In the genomic region with DNA sequence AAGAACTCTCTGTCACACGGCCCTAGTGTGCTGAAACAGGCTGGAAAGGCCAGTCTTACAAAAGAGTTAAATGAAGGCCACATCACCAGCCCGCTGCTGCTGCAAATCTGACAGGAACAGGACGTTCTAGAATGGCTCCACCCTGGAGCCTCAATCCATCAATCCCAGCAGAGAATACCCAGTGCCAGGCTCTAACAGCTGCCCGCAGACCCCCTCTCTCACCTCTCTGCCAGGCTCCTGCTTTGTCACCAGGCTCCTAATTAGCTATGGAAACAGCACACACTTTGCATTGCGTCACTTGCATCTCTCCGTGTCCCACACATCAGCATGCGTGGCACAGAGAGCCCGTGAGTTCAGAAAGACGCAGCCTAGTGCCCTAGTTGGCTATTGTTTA, we compare ENCODE assay signal across 2 cellular contexts.
TF ChIP-seq lines count a peak whose summit lies in the region.

No MANE protein-coding gene starts in this region.

TF ChIP-seq in HepG2, 621 proteins besides CTCF, POLR2A, EP300 and RAD21 (continued from another document):
- no peak for TF ChIP-seq GPBP1L1 (CRISPR knock-in tag; IDR thresholded peaks at IDR 0.05)

TF ChIP-seq in WTC11, 78 proteins besides CTCF, POLR2A, EP300 and RAD21 (continued from another document):
- TF ChIP-seq, protein P1, sequence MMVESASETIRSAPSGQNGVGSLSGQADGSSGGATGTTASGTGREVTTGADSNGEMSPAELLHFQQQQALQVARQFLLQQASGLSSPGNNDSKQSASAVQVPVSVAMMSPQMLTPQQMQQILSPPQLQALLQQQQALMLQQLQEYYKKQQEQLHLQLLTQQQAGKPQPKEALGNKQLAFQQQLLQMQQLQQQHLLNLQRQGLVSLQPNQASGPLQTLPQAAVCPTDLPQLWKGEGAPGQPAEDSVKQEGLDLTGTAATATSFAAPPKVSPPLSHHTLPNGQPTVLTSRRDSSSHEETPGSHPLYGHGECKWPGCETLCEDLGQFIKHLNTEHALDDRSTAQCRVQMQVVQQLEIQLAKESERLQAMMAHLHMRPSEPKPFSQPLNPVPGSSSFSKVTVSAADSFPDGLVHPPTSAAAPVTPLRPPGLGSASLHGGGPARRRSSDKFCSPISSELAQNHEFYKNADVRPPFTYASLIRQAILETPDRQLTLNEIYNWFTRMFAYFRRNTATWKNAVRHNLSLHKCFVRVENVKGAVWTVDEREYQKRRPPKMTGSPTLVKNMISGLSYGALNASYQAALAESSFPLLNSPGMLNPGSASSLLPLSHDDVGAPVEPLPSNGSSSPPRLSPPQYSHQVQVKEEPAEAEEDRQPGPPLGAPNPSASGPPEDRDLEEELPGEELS (CRISPR knock-in tag; IDR thresholded peaks at IDR 0.05) = no peak
- TF ChIP-seq SMAD4 (CRISPR knock-in tag; IDR thresholded peaks at IDR 0.05) = no peak
- no peak for TF ChIP-seq ZNF425 (CRISPR knock-in tag; conservative IDR thresholded peaks at IDR 0.05)
- no peak for TF ChIP-seq FOXP1 (CRISPR knock-in tag; IDR thresholded peaks at IDR 0.05; ENCODE audit: borderline replicate concordance)
- TF ChIP-seq, protein P2, sequence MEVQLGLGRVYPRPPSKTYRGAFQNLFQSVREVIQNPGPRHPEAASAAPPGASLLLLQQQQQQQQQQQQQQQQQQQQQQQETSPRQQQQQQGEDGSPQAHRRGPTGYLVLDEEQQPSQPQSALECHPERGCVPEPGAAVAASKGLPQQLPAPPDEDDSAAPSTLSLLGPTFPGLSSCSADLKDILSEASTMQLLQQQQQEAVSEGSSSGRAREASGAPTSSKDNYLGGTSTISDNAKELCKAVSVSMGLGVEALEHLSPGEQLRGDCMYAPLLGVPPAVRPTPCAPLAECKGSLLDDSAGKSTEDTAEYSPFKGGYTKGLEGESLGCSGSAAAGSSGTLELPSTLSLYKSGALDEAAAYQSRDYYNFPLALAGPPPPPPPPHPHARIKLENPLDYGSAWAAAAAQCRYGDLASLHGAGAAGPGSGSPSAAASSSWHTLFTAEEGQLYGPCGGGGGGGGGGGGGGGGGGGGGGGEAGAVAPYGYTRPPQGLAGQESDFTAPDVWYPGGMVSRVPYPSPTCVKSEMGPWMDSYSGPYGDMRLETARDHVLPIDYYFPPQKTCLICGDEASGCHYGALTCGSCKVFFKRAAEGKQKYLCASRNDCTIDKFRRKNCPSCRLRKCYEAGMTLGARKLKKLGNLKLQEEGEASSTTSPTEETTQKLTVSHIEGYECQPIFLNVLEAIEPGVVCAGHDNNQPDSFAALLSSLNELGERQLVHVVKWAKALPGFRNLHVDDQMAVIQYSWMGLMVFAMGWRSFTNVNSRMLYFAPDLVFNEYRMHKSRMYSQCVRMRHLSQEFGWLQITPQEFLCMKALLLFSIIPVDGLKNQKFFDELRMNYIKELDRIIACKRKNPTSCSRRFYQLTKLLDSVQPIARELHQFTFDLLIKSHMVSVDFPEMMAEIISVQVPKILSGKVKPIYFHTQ (CRISPR knock-in tag; IDR thresholded peaks at IDR 0.05) = no peak
- no peak for TF ChIP-seq ZNF219 (CRISPR knock-in tag; IDR thresholded peaks at IDR 0.05; ENCODE audit: borderline replicate concordance)
- TF ChIP-seq, protein P3, sequence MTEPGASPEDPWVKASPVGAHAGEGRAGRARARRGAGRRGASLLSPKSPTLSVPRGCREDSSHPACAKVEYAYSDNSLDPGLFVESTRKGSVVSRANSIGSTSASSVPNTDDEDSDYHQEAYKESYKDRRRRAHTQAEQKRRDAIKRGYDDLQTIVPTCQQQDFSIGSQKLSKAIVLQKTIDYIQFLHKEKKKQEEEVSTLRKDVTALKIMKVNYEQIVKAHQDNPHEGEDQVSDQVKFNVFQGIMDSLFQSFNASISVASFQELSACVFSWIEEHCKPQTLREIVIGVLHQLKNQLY (CRISPR knock-in tag; IDR thresholded peaks at IDR 0.05) = no peak
- TF ChIP-seq, protein P4, sequence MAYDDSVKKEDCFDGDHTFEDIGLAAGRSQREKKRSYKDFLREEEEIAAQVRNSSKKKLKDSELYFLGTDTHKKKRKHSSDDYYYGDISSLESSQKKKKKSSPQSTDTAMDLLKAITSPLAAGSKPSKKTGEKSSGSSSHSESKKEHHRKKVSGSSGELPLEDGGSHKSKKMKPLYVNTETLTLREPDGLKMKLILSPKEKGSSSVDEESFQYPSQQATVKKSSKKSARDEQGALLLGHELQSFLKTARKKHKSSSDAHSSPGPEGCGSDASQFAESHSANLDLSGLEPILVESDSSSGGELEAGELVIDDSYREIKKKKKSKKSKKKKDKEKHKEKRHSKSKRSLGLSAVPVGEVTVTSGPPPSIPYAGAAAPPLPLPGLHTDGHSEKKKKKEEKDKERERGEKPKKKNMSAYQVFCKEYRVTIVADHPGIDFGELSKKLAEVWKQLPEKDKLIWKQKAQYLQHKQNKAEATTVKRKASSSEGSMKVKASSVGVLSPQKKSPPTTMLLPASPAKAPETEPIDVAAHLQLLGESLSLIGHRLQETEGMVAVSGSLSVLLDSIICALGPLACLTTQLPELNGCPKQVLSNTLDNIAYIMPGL (CRISPR knock-in tag; IDR thresholded peaks at IDR 0.05) = no peak
- TF ChIP-seq, protein P5, sequence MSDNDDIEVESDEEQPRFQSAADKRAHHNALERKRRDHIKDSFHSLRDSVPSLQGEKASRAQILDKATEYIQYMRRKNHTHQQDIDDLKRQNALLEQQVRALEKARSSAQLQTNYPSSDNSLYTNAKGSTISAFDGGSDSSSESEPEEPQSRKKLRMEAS (CRISPR knock-in tag; IDR thresholded peaks at IDR 0.05) = no peak
- TF ChIP-seq ZNF263 (CRISPR knock-in tag; IDR thresholded peaks at IDR 0.05; ENCODE audit: low read depth) = no peak
- TF ChIP-seq, protein P6, sequence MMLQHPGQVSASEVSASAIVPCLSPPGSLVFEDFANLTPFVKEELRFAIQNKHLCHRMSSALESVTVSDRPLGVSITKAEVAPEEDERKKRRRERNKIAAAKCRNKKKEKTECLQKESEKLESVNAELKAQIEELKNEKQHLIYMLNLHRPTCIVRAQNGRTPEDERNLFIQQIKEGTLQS (CRISPR knock-in tag; conservative IDR thresholded peaks at IDR 0.05) = no peak
- TF ChIP-seq ZNF138 (CRISPR knock-in tag; conservative IDR thresholded peaks at IDR 0.05) = no peak
- TF ChIP-seq EMX1 (CRISPR knock-in tag; IDR thresholded peaks at IDR 0.05) = no peak
- no peak for TF ChIP-seq RORB (CRISPR knock-in tag; IDR thresholded peaks at IDR 0.05)
- TF ChIP-seq, protein P7, sequence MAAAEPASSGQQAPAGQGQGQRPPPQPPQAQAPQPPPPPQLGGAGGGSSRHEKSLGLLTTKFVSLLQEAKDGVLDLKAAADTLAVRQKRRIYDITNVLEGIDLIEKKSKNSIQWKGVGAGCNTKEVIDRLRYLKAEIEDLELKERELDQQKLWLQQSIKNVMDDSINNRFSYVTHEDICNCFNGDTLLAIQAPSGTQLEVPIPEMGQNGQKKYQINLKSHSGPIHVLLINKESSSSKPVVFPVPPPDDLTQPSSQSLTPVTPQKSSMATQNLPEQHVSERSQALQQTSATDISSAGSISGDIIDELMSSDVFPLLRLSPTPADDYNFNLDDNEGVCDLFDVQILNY (CRISPR knock-in tag; IDR thresholded peaks at IDR 0.05) = no peak
- no peak for TF ChIP-seq CDX4 (CRISPR knock-in tag; IDR thresholded peaks at IDR 0.05; ENCODE audit: borderline replicate concordance)
